8 cellular contexts compared by ENCODE assay signal in genomic region chr12:49322708-49323523, GRCh38. TPM values are rescaled to one million over a fixed set of nuclear protein-coding genes. Genes with fewer than 3 reads are reported as not detected.
DNase-seq lines count a peak whose midpoint lies in the region; ATAC-seq, FAIRE-seq and TF ChIP-seq lines count a peak whose summit lies in the region.

Gene TROAP (plus strand): TSS chr12:49323255. CDS start chr12:49323609, 354 bp downstream.

- TF ChIP-seq CTCF in cardiac muscle cell (IDR thresholded peaks at IDR 0.05; ENCODE audit: low read depth, low read length) (no peak), parathyroid adenoma (IDR thresholded peaks at IDR 0.05) (no peak), transverse colon (IDR thresholded peaks at IDR 0.05) (no peak)

- peak; percentile 94 for FAIRE-seq in GM12891 (lab: Jason Lieb, UNC)

- peak; percentile 99 for ATAC-seq in HG02798 (IDR thresholded peaks at IDR 0.05; ENCODE audit: poor library complexity, unreplicated experiment)
- ATAC-seq in activated naive CD8-positive, alpha-beta T cell treated with anti-CD3 and anti-CD28 coated beads, Interleukin-2, amount 10 ng/mL, durations not matched to agents 7 days and 5 days (ENCODE audit: low read depth) = peak; percentile 98

- no peak for TF ChIP-seq EP300 in transverse colon (IDR thresholded peaks at IDR 0.05; ENCODE audit: low read depth)

- H3K9ac ChIP-seq in parathyroid adenoma = no peak within 1 kb of the TSS

- intact Hi-C loops in transverse colon (cut with DNase I; ENCODE audit: low total_unique reads) = no loop called here

- 0% methylated on average over 18 to 61 of the region's 65 CpGs for whole genome bisulfite sequencing in transverse colon (ENCODE audit: low coverage in 1 of 2), 2 donors

- H3K4me3 ChIP-seq in cardiac muscle cell = peak within 1 kb of the TSS; percentile 53
- H3K4me3 ChIP-seq in parathyroid adenoma (ENCODE audit: low read depth, low read length) = peak within 1 kb of the TSS; percentile 74
- H3K4me3 ChIP-seq in transverse colon = peak within 1 kb of the TSS; percentile 49 to 86 (median 66)

- peaks cover 20% of the 10 kb centered on the region for H3K36me3 Mint-ChIP-seq in activated naive CD8-positive, alpha-beta T cell treated with anti-CD3 and anti-CD28 coated beads, Interleukin-2, amount 10 ng/mL, durations not matched to agents 7 days and 5 days

- TF ChIP-seq POLR2A in GM12891 (IDR thresholded peaks at IDR 0.05; ENCODE audit: low read depth, low read length) = peak; percentile 66
- TF ChIP-seq POLR2A in transverse colon (IDR thresholded peaks at IDR 0.05) = peak; percentile 46

- H3K27me3 Mint-ChIP-seq in activated naive CD8-positive, alpha-beta T cell treated with anti-CD3 and anti-CD28 coated beads, Interleukin-2, amount 10 ng/mL, durations not matched to agents 7 days and 5 days = peaks cover 5% of the 10 kb centered on the region

- POLR2A ChIA-PET in activated naive CD8-positive, alpha-beta T cell treated with anti-CD3 and anti-CD28 coated beads, Interleukin-2, amount 10 ng/mL, durations not matched to agents 7 days and 5 days (lab: Charles Lee) = interaction anchor here (0.7 to 2.2 kb wide), 22 partner anchors 8 to 703 kb away, joined by 3 to 23 read pairs (median 4); partner anchors contain the start of genes PRKAG1, RACGAP1, SPATS2 and TUBA1A

- H3K4me3 Mint-ChIP-seq in activated naive CD8-positive, alpha-beta T cell treated with anti-CD3 and anti-CD28 coated beads, Interleukin-2, amount 10 ng/mL, durations not matched to agents 7 days and 5 days = peak within 1 kb of the TSS; percentile 100

- no peaks in the 10 kb centered on the region for H3K4me1 ChIP-seq in cardiac muscle cell (ENCODE audit: low read depth)
- no peaks in the 10 kb centered on the region for H3K4me1 ChIP-seq in parathyroid adenoma
- peaks cover 4 to 17% (median 13%) of the 10 kb centered on the region in 4 donors for H3K4me1 ChIP-seq in transverse colon

- H3K79me2 ChIP-seq in parathyroid adenoma = no peaks in the 10 kb centered on the region

- H3K36me3 ChIP-seq in cardiac muscle cell = no peaks in the 10 kb centered on the region
- no peaks in the 10 kb centered on the region for H3K36me3 ChIP-seq in parathyroid adenoma (ENCODE audit: control insufficient read depth, insufficient read depth, low read length)
- no peaks in the 10 kb centered on the region for H3K36me3 ChIP-seq in transverse colon

- H3K9me3 ChIP-seq in cardiac muscle cell (ENCODE audit: low read depth) = no peaks in the 10 kb centered on the region
- H3K9me3 ChIP-seq in parathyroid adenoma (ENCODE audit: control insufficient read depth, low read length) = no peaks in the 10 kb centered on the region
- no peaks in the 10 kb centered on the region for H3K9me3 ChIP-seq in transverse colon

- H2AFZ ChIP-seq in parathyroid adenoma = peak within 1 kb of the TSS; percentile 99

- no peaks in the 10 kb centered on the region for H3K9me3 Mint-ChIP-seq in activated naive CD8-positive, alpha-beta T cell treated with anti-CD3 and anti-CD28 coated beads, Interleukin-2, amount 10 ng/mL, durations not matched to agents 7 days and 5 days

- peaks cover 21% of the 10 kb centered on the region for H3K27me3 ChIP-seq in cardiac muscle cell
- H3K27me3 ChIP-seq in parathyroid adenoma (ENCODE audit: control insufficient read depth, insufficient read depth, low read length) = no peaks in the 10 kb centered on the region
- H3K27me3 ChIP-seq in transverse colon = no peaks in the 10 kb centered on the region

- DNase-seq in GM12891 (ENCODE audit: insufficient read length, low spot score) (peak; percentile 97), NCI-H1417 treated with DMSO at 0.1 percent for 48 hours (lab: John Stamatoyannopoulos, UW) (peak; percentile 97), SW 1271 (lab: John Stamatoyannopoulos, UW) (peak; percentile 95 to 98), cardiac muscle cell (ENCODE audit: low read depth in 1 of 2, low spot score in 1 of 2) (peak; percentile 99), transverse colon (peak; percentile 98)
- peak; percentile 95 for DNase-seq in activated naive CD8-positive, alpha-beta T cell treated with anti-CD3 and anti-CD28 coated beads, Interleukin-2, amount 10 ng/mL, durations not matched to agents 7 days and 5 days

- peak within 1 kb of the TSS; percentile 80 for H3K4me2 ChIP-seq in parathyroid adenoma (ENCODE audit: low read length)

- peak within 1 kb of the TSS; percentile 98 for H3K27ac Mint-ChIP-seq in activated naive CD8-positive, alpha-beta T cell treated with anti-CD3 and anti-CD28 coated beads, Interleukin-2, amount 10 ng/mL, durations not matched to agents 7 days and 5 days

- peaks cover 24% of the 10 kb centered on the region for H3K4me1 Mint-ChIP-seq in activated naive CD8-positive, alpha-beta T cell treated with anti-CD3 and anti-CD28 coated beads, Interleukin-2, amount 10 ng/mL, durations not matched to agents 7 days and 5 days

- in situ Hi-C loops in transverse colon (cut with MboI; ENCODE audit: low pct_ligation_motif_present in 1 of 4, low pct_unique_long_range_greater_than_20kb in 1 of 4, low sequenced_read_pairs in 3 of 4) = no loop called here

- H3K27ac ChIP-seq in cardiac muscle cell (peak within 1 kb of the TSS; percentile 16), parathyroid adenoma (no peak within 1 kb of the TSS), transverse colon (peak within 1 kb of the TSS; percentile 55 to 87 (median 64))

TF ChIP-seq in GM12891, 5 proteins besides CTCF, POLR2A, EP300 and RAD21:
- TF ChIP-seq POLR2AphosphoS5 (IDR thresholded peaks at IDR 0.05; ENCODE audit: low read depth, low read length) = peak; percentile 82
- TF ChIP-seq TAF1 (IDR thresholded peaks at IDR 0.05; ENCODE audit: low read depth, low read length) = no peak; the same call in 1 of the 2 replicates
- 0 out of 2 replicates have a peak, but pooled peaks have one; percentile 26 for TF ChIP-seq POU2F2 (IDR thresholded peaks at IDR 0.05; ENCODE audit: low read depth, low read length)
- no peak for TF ChIP-seq SPI1 (IDR thresholded peaks at IDR 0.05; ENCODE audit: low read depth, low read length)
- no peak for TF ChIP-seq PAX5 (IDR thresholded peaks at IDR 0.05; ENCODE audit: insufficient read depth, low read length, severe bottlenecking)

RNA-seq across cellular contexts. Expression of gene TROAP, which starts in this region (rescaled TPM):
- 20.7 TPM for polyA plus RNA-seq in GM12891 (2012; ENCODE audit: low read depth, missing spikeins)
- 10 to 100 TPM; 73.8 to 80.4 TPM for total RNA-seq in activated naive CD8-positive, alpha-beta T cell treated with anti-CD3 and anti-CD28 coated beads, Interleukin-2, amount 10 ng/mL, durations not matched to agents 7 days and 5 days
- 8.0 and 72.9 TPM in 2 replicates for total RNA-seq in cardiac muscle cell
- polyA plus RNA-seq in cardiac muscle cell = 8.2 and 82.4 TPM in 2 replicates
- total RNA-seq in transverse colon = 100 to 1,000 TPM in 1 of 4 donors, 1 to 10 TPM in 3; 1.1 to 100 (median 2.7) TPM
